ENCODE assay signal across 8 cellular contexts in genomic region chr1:70487910-70488665, GRCh38.
DNase-seq lines count a peak whose midpoint lies in the region; TF ChIP-seq lines count a peak whose summit lies in the region.

No MANE protein-coding gene starts in this region.

- H3K27me3 Mint-ChIP-seq in HFFc6 (ENCODE audit: insufficient read depth): peaks cover 1% of the 10 kb centered on the region; the same call in 1 of the 2 replicates

- H3K4me1 ChIP-seq in liver (ENCODE audit: control insufficient read depth in 4 of 4, insufficient read depth in 4 of 4, low read length in 3 of 4): no peaks in the 10 kb centered on the region

- no peak overlapping the region for H3K4me3 ChIP-seq in liver (ENCODE audit: low read depth in 1 of 3, low read length in 3 of 3)

- H3K4me1 Mint-ChIP-seq in HFFc6 (ENCODE audit: low read depth): peaks cover 25% of the 10 kb centered on the region

- TF ChIP-seq RAD21 in liver (IDR thresholded peaks at IDR 0.05): peak; percentile 81 to 87

- TF ChIP-seq CTCF in HFFc6 (IDR thresholded peaks at IDR 0.05) (peak; percentile 73), liver (IDR thresholded peaks at IDR 0.05; ENCODE audit: low read depth, low read length, missing input control) (peak; percentile 64)

- DNase-seq in ACHN (peak; percentile 56), EL (peak; percentile 55), HFFc6 (peak; percentile 0), NCI-H446 (lab: John Stamatoyannopoulos, UW) (peak; percentile 78 to 79), cerebellum (ENCODE audit: low spot score) (peak; percentile 5), NCI-H187 (lab: John Stamatoyannopoulos, UW) (no peak)
- DNase-seq in stimulated activated CD8-positive, alpha-beta memory T cell treated with anti-CD3 and anti-CD28 coated beads, Interleukin-4, amount 100 ng/mL, for 48 hours: no peak

- in situ Hi-C loops in ACHN (cut with HindIII; ENCODE audit: low pct_ligation_motif_present, low pct_unique_long_range_greater_than_20kb, low sequenced_read_pairs): no loop called here

- no peak overlapping the region for H3K9ac ChIP-seq in liver (ENCODE audit: low read depth in 1 of 2, low read length in 2 of 2)

- no peaks in the 10 kb centered on the region for H3K36me3 Mint-ChIP-seq in HFFc6 (ENCODE audit: low read depth)

- no peaks in the 10 kb centered on the region for H3K27me3 ChIP-seq in liver (ENCODE audit: control insufficient read depth in 4 of 4, insufficient read depth in 4 of 4, low read length in 3 of 4)

- H3K27ac Mint-ChIP-seq in HFFc6: no peak overlapping the region

- no peak overlapping the region for H3K27ac ChIP-seq in liver (ENCODE audit: low read depth in 1 of 2, low read length in 2 of 2)

- 44% methylated on average over 6 of the region's 6 CpGs for WGBS in liver

- H3K9me3 Mint-ChIP-seq in HFFc6: no peaks in the 10 kb centered on the region

- no peaks in the 10 kb centered on the region for H3K9me3 ChIP-seq in liver (ENCODE audit: control insufficient read depth in 4 of 4, low read length in 3 of 4)

- no peak overlapping the region for H3K4me3 Mint-ChIP-seq in HFFc6

- no peaks in the 10 kb centered on the region for H3K36me3 ChIP-seq in liver (ENCODE audit: control insufficient read depth in 4 of 4, insufficient read depth in 3 of 4, low read depth in 1 of 4, low read length in 3 of 4)

TF ChIP-seq in liver, 16 proteins besides CTCF, POLR2A, EP300 and RAD21:
- no peak for TF ChIP-seq GABPA (IDR thresholded peaks at IDR 0.05 in 1 of 2, conservative IDR thresholded peaks at IDR 0.05 in 1 of 2)
- TF ChIP-seq HNF4G (IDR thresholded peaks at IDR 0.05): no peak
- no peak for TF ChIP-seq NR2F2 (IDR thresholded peaks at IDR 0.05)
- TF ChIP-seq SP1 (IDR thresholded peaks at IDR 0.05): no peak
- no peak for TF ChIP-seq FOXA1 (IDR thresholded peaks at IDR 0.05)
- TF ChIP-seq YY1 (IDR thresholded peaks at IDR 0.05): no peak
- no peak for TF ChIP-seq EGR1 (IDR thresholded peaks at IDR 0.05; ENCODE audit: low read depth in 2 of 2)
- no peak for TF ChIP-seq RXRA (IDR thresholded peaks at IDR 0.05)
- TF ChIP-seq REST (IDR thresholded peaks at IDR 0.05): no peak
- TF ChIP-seq JUND (IDR thresholded peaks at IDR 0.05): no peak

Comparison
In these comparisons a context has a peak if more than half of its experiments do, and no peak if none do; other contexts are left out.
1. DNase-seq: peak in ACHN (single experiment), EL (single experiment), HFFc6 (single experiment), NCI-H446 (2 of 2) and cerebellum (single experiment); none in NCI-H187 (0 of 2) and stimulated activated CD8-positive, alpha-beta memory T cell treated with anti-CD3 and anti-CD28 coated beads, Interleukin-4, amount 100 ng/mL, for 48 hours (single experiment).